ENCODE assay signal across 1 cellular context in the genomic region with DNA sequence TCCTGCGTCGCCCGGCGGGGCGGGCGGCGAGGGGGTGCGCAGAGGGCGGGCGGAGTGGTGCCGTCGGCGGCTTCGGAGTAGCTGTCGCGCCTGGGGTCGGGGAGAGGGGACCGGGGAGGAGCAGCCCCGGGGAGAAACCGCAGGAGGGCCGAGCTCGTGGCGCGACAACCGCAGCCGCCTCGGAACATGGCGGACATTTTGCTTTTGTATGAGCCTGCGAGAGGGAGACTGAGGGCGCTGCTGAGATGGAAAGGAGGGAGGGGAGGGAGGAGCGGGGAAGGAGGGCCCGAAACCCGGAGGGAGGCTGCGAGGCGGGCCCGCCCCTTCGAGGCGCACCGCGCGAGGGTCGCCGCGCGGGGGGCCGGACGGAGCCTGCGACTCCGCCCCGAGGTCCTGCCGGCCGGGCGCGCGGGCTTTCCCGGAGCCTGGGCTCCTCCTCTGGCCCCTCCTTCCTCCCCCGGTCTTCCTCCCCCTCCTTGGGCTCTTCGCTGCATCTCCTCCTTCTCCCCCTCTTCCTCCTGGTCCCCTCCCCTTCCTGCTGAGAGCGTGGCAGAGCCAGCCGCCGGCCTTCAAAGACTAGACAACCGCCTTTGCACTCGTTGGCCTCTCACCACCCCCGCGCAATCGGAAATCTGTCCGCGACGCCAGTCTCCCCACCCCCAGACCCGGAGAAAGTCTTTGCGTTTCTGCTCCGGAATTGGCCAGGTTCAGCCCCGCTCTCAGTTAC.
TF ChIP-seq lines count a peak whose summit lies in the region.

No MANE protein-coding gene starts in this region.

TF ChIP-seq in K562, 482 proteins besides CTCF, POLR2A, EP300 and RAD21 (continued from another document and continues in another):
- no peak for TF ChIP-seq ZNF75A (CRISPR knock-in tag; IDR thresholded peaks at IDR 0.05)
- TF ChIP-seq ZNF444 (CRISPR knock-in tag; IDR thresholded peaks at IDR 0.05), result no peak
- no peak for TF ChIP-seq SRSF3 (IDR thresholded peaks at IDR 0.05; ENCODE audit: insufficient read depth, low read length)
- TF ChIP-seq ZNF778 (CRISPR knock-in tag; IDR thresholded peaks at IDR 0.05), result no peak
- no peak for TF ChIP-seq SP2 (IDR thresholded peaks at IDR 0.05; ENCODE audit: extremely low read depth, low read depth, low read length, poor library complexity, severe bottlenecking)
- TF ChIP-seq ZKSCAN8 (CRISPR knock-in tag; IDR thresholded peaks at IDR 0.05), result no peak
- no peak for TF ChIP-seq SREBF2 (CRISPR knock-in tag; IDR thresholded peaks at IDR 0.05)
- peak; percentile 62 for TF ChIP-seq CTBP1 (IDR thresholded peaks at IDR 0.05; ENCODE audit: borderline replicate concordance)
- no peak for TF ChIP-seq BMI1 (IDR thresholded peaks at IDR 0.05; ENCODE audit: low read length)
- no peak for TF ChIP-seq ZFP1 (CRISPR knock-in tag; IDR thresholded peaks at IDR 0.05)
- TF ChIP-seq MTA2 (IDR thresholded peaks at IDR 0.05; ENCODE audit: low read depth), result no peak
- no peak for TF ChIP-seq DNMT1 (IDR thresholded peaks at IDR 0.05)
- TF ChIP-seq, protein P1, sequence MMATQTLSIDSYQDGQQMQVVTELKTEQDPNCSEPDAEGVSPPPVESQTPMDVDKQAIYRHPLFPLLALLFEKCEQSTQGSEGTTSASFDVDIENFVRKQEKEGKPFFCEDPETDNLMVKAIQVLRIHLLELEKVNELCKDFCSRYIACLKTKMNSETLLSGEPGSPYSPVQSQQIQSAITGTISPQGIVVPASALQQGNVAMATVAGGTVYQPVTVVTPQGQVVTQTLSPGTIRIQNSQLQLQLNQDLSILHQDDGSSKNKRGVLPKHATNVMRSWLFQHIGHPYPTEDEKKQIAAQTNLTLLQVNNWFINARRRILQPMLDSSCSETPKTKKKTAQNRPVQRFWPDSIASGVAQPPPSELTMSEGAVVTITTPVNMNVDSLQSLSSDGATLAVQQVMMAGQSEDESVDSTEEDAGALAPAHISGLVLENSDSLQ (IDR thresholded peaks at IDR 0.05), result no peak
- TF ChIP-seq, protein P2, sequence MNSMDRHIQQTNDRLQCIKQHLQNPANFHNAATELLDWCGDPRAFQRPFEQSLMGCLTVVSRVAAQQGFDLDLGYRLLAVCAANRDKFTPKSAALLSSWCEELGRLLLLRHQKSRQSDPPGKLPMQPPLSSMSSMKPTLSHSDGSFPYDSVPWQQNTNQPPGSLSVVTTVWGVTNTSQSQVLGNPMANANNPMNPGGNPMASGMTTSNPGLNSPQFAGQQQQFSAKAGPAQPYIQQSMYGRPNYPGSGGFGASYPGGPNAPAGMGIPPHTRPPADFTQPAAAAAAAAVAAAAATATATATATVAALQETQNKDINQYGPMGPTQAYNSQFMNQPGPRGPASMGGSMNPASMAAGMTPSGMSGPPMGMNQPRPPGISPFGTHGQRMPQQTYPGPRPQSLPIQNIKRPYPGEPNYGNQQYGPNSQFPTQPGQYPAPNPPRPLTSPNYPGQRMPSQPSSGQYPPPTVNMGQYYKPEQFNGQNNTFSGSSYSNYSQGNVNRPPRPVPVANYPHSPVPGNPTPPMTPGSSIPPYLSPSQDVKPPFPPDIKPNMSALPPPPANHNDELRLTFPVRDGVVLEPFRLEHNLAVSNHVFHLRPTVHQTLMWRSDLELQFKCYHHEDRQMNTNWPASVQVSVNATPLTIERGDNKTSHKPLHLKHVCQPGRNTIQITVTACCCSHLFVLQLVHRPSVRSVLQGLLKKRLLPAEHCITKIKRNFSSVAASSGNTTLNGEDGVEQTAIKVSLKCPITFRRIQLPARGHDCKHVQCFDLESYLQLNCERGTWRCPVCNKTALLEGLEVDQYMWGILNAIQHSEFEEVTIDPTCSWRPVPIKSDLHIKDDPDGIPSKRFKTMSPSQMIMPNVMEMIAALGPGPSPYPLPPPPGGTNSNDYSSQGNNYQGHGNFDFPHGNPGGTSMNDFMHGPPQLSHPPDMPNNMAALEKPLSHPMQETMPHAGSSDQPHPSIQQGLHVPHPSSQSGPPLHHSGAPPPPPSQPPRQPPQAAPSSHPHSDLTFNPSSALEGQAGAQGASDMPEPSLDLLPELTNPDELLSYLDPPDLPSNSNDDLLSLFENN (IDR thresholded peaks at IDR 0.05; ENCODE audit: low read depth in 2 of 2, low read length in 2 of 2), result no peak
- TF ChIP-seq DMBX1 (CRISPR knock-in tag; IDR thresholded peaks at IDR 0.05; ENCODE audit: borderline replicate concordance), result no peak
- TF ChIP-seq CEBPB (tag; IDR thresholded peaks at IDR 0.05), result no peak
- no peak for TF ChIP-seq HLTF (IDR thresholded peaks at IDR 0.05)
- TF ChIP-seq PHB2 (IDR thresholded peaks at IDR 0.05; ENCODE audit: low read depth), result no peak
- TF ChIP-seq ETV5 (CRISPR knock-in tag; IDR thresholded peaks at IDR 0.05; ENCODE audit: low read depth), result no peak
- no peak for TF ChIP-seq U2AF1 (optimal IDR thresholded peaks at IDR 0.05; ENCODE audit: low read depth, low read length)
- TF ChIP-seq TRIM24 (IDR thresholded peaks at IDR 0.05), result no peak
- TF ChIP-seq ZKSCAN3 (CRISPR knock-in tag; IDR thresholded peaks at IDR 0.05), result no peak
- no peak for TF ChIP-seq ZNF23 (CRISPR knock-in tag; IDR thresholded peaks at IDR 0.05)
- no peak for TF ChIP-seq TRIM28 (IDR thresholded peaks at IDR 0.05)
- no peak for TF ChIP-seq MEIS2 (IDR thresholded peaks at IDR 0.05; ENCODE audit: partially characterized antibody)
- TF ChIP-seq, protein P3, sequence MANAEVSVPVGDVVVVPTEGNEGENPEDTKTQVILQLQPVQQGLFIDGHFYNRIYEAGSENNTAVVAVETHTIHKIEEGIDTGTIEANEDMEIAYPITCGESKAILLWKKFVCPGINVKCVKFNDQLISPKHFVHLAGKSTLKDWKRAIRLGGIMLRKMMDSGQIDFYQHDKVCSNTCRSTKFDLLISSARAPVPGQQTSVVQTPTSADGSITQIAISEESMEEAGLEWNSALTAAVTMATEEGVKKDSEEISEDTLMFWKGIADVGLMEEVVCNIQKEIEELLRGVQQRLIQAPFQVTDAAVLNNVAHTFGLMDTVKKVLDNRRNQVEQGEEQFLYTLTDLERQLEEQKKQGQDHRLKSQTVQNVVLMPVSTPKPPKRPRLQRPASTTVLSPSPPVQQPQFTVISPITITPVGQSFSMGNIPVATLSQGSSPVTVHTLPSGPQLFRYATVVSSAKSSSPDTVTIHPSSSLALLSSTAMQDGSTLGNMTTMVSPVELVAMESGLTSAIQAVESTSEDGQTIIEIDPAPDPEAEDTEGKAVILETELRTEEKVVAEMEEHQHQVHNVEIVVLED (CRISPR knock-in tag; IDR thresholded peaks at IDR 0.05), result no peak
- TF ChIP-seq ZNF436 (CRISPR knock-in tag; IDR thresholded peaks at IDR 0.05), result no peak
- TF ChIP-seq, protein P4, sequence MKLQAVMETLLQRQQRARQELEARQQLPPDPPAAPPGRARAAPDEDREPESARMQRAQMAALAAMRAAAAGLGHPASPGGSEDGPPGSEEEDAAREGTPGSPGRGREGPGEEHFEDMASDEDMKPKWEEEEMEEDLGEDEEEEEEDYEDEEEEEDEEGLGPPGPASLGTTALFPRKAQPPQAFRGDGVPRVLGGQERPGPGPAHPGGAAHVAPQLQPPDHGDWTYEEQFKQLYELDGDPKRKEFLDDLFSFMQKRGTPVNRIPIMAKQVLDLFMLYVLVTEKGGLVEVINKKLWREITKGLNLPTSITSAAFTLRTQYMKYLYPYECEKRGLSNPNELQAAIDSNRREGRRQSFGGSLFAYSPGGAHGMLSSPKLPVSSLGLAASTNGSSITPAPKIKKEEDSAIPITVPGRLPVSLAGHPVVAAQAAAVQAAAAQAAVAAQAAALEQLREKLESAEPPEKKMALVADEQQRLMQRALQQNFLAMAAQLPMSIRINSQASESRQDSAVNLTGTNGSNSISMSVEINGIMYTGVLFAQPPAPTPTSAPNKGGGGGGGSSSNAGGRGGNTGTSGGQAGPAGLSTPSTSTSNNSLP (IDR thresholded peaks at IDR 0.05; ENCODE audit: borderline replicate concordance, low read depth, low read length), result no peak
- no peak for TF ChIP-seq STAT5B (CRISPR knock-in tag; IDR thresholded peaks at IDR 0.05)
- TF ChIP-seq KHSRP (IDR thresholded peaks at IDR 0.05), result no peak
- TF ChIP-seq NFIX (CRISPR knock-in tag; IDR thresholded peaks at IDR 0.05; ENCODE audit: low read depth), result no peak
- no peak for TF ChIP-seq EWSR1 (IDR thresholded peaks at IDR 0.05; ENCODE audit: borderline replicate concordance, low read depth, partially characterized antibody)
- TF ChIP-seq CBX2 (IDR thresholded peaks at IDR 0.05; ENCODE audit: insufficient read depth, low read length, poor library complexity, severe bottlenecking), result no peak
- 0 out of 2 replicates have a peak, but pooled peaks have one; percentile 12 for TF ChIP-seq PML (IDR thresholded peaks at IDR 0.05; ENCODE audit: low read length)
- no peak for TF ChIP-seq ZNF224 (CRISPR knock-in tag; IDR thresholded peaks at IDR 0.05)
- no peak for TF ChIP-seq ZNF41 (CRISPR knock-in tag; conservative IDR thresholded peaks at IDR 0.05)
- TF ChIP-seq, protein P5, sequence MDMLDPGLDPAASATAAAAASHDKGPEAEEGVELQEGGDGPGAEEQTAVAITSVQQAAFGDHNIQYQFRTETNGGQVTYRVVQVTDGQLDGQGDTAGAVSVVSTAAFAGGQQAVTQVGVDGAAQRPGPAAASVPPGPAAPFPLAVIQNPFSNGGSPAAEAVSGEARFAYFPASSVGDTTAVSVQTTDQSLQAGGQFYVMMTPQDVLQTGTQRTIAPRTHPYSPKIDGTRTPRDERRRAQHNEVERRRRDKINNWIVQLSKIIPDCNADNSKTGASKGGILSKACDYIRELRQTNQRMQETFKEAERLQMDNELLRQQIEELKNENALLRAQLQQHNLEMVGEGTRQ (CRISPR knock-in tag; IDR thresholded peaks at IDR 0.05), result no peak
- TF ChIP-seq NR3C1 (CRISPR knock-in tag; IDR thresholded peaks at IDR 0.05), result no peak
- TF ChIP-seq EZH2 (IDR thresholded peaks at IDR 0.05; ENCODE audit: borderline replicate concordance, low read depth, low read length), result no peak
- TF ChIP-seq FOXA3 (CRISPR knock-in tag; conservative IDR thresholded peaks at IDR 0.05 in 1 of 2, IDR thresholded peaks at IDR 0.05 in 1 of 2), result no peak
- TF ChIP-seq MCM2 (IDR thresholded peaks at IDR 0.05; ENCODE audit: low read depth), result no peak
- no peak for TF ChIP-seq MED1 (CRISPR knock-in tag; IDR thresholded peaks at IDR 0.05; ENCODE audit: borderline replicate concordance)
- no peak for TF ChIP-seq RFX1 (IDR thresholded peaks at IDR 0.05)
- TF ChIP-seq MYC (IDR thresholded peaks at IDR 0.05; ENCODE audit: low read depth, low read length), result peak; percentile 41; the same call in 1 of the 2 replicates
- no peak for TF ChIP-seq MYC (CRISPR knock-in tag; IDR thresholded peaks at IDR 0.05; ENCODE audit: borderline replicate concordance, low read depth)
- TF ChIP-seq, protein P6, sequence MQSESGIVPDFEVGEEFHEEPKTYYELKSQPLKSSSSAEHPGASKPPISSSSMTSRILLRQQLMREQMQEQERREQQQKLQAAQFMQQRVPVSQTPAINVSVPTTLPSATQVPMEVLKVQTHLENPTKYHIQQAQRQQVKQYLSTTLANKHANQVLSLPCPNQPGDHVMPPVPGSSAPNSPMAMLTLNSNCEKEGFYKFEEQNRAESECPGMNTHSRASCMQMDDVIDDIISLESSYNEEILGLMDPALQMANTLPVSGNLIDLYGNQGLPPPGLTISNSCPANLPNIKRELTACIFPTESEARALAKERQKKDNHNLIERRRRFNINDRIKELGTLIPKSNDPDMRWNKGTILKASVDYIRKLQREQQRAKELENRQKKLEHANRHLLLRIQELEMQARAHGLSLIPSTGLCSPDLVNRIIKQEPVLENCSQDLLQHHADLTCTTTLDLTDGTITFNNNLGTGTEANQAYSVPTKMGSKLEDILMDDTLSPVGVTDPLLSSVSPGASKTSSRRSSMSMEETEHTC (IDR thresholded peaks at IDR 0.05), result no peak
- TF ChIP-seq ELF1 (tag; IDR thresholded peaks at IDR 0.05), result peak; percentile 46; the same call in 1 of the 2 replicates
- no peak for TF ChIP-seq HOXB6 (CRISPR knock-in tag; IDR thresholded peaks at IDR 0.05; ENCODE audit: borderline replicate concordance)
- TF ChIP-seq, protein P7, sequence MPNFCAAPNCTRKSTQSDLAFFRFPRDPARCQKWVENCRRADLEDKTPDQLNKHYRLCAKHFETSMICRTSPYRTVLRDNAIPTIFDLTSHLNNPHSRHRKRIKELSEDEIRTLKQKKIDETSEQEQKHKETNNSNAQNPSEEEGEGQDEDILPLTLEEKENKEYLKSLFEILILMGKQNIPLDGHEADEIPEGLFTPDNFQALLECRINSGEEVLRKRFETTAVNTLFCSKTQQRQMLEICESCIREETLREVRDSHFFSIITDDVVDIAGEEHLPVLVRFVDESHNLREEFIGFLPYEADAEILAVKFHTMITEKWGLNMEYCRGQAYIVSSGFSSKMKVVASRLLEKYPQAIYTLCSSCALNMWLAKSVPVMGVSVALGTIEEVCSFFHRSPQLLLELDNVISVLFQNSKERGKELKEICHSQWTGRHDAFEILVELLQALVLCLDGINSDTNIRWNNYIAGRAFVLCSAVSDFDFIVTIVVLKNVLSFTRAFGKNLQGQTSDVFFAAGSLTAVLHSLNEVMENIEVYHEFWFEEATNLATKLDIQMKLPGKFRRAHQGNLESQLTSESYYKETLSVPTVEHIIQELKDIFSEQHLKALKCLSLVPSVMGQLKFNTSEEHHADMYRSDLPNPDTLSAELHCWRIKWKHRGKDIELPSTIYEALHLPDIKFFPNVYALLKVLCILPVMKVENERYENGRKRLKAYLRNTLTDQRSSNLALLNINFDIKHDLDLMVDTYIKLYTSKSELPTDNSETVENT (CRISPR knock-in tag; IDR thresholded peaks at IDR 0.05), result no peak
- TF ChIP-seq, protein P8, sequence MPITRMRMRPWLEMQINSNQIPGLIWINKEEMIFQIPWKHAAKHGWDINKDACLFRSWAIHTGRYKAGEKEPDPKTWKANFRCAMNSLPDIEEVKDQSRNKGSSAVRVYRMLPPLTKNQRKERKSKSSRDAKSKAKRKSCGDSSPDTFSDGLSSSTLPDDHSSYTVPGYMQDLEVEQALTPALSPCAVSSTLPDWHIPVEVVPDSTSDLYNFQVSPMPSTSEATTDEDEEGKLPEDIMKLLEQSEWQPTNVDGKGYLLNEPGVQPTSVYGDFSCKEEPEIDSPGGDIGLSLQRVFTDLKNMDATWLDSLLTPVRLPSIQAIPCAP (CRISPR knock-in tag; IDR thresholded peaks at IDR 0.05; ENCODE audit: borderline replicate concordance), result no peak
- TF ChIP-seq, protein P9, sequence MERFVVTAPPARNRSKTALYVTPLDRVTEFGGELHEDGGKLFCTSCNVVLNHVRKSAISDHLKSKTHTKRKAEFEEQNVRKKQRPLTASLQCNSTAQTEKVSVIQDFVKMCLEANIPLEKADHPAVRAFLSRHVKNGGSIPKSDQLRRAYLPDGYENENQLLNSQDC (CRISPR knock-in tag; IDR thresholded peaks at IDR 0.05), result no peak
- no peak for TF ChIP-seq SMAD2 (IDR thresholded peaks at IDR 0.05; ENCODE audit: low read depth, low read length)
- no peak for TF ChIP-seq ZNF274 (IDR thresholded peaks at IDR 0.05; ENCODE audit: borderline replicate concordance, low read depth, low read length)
- TF ChIP-seq FOXA1 (IDR thresholded peaks at IDR 0.05; ENCODE audit: borderline replicate concordance), result no peak
- TF ChIP-seq, protein P10, sequence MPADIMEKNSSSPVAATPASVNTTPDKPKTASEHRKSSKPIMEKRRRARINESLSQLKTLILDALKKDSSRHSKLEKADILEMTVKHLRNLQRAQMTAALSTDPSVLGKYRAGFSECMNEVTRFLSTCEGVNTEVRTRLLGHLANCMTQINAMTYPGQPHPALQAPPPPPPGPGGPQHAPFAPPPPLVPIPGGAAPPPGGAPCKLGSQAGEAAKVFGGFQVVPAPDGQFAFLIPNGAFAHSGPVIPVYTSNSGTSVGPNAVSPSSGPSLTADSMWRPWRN (IDR thresholded peaks at IDR 0.05; ENCODE audit: low read depth), result 0 out of 2 replicates have a peak, but pooled peaks have one; percentile 62
- TF ChIP-seq ZNF384 (IDR thresholded peaks at IDR 0.05; ENCODE audit: low read depth, low read length), result no peak
- no peak for TF ChIP-seq BCL6 (CRISPR knock-in tag; IDR thresholded peaks at IDR 0.05)
